1 cellular context compared by ENCODE assay signal in genomic region chr7:28102778-28103177, GRCh38.
TF ChIP-seq lines count a peak whose summit lies in the region.

No MANE protein-coding gene starts in this region.

TF ChIP-seq in WTC11, 78 proteins besides CTCF, POLR2A, EP300 and RAD21 (continued from another document):
- TF ChIP-seq ZNF281 (CRISPR knock-in tag; IDR thresholded peaks at IDR 0.05) (no peak), ZSCAN18 (CRISPR knock-in tag; IDR thresholded peaks at IDR 0.05) (no peak)
